In the genomic region with DNA sequence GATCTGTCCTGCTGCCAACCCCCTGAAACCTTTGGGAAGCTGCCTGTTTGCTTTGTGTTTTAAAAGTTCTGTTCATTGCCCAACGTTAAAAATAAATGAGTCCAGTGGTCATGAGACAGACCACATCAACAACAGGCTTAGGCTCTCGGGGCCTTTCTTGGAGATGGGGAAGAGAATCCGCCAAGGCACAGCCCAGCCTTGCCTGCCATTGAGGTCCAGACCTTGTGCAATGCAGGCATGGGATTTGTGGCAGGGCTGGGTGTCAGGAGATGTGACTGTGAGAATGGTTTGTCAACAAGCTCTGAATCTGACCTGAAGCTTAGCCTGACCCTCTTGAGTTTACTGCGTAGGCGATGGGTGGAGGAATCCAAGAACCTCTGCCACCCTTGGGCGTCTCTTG, we compare ENCODE assay signal across 22 cellular contexts.
"Had no signal": no experiment of that assay in that cellular context is flagged by ENCODE, and none has a peak within 500 bp of the region (broad histone marks: within the 10 kb centered on the region; RNA-seq: fewer than 3 reads in every experiment).

No MANE protein-coding gene starts in this region.

- H3K27ac Mint-ChIP-seq: activated naive CD8-positive, alpha-beta T cell treated with anti-CD3 and anti-CD28 coated beads, Interleukin-2, amount 50 U/mL, for 24 hours; activated T-helper 17 cell treated with anti-CD3 and anti-CD28 coated beads, Interleukin-2, amount 50 U/mL, for 72 hours; T-cell had no signal

- H3K9me3 Mint-ChIP-seq: activated naive CD8-positive, alpha-beta T cell treated with anti-CD3 and anti-CD28 coated beads, Interleukin-2, amount 50 U/mL, for 24 hours; activated T-helper 17 cell treated with anti-CD3 and anti-CD28 coated beads, Interleukin-2, amount 50 U/mL, for 72 hours; neural crest cell; T-cell had no signal

- H3K27me3 ChIP-seq: dorsolateral prefrontal cortex, suprapubic skin had no signal

- H3K4me3 Mint-ChIP-seq: activated naive CD8-positive, alpha-beta T cell treated with anti-CD3 and anti-CD28 coated beads, Interleukin-2, amount 50 U/mL, for 24 hours; activated T-helper 17 cell treated with anti-CD3 and anti-CD28 coated beads, Interleukin-2, amount 50 U/mL, for 72 hours had no signal

- ATAC-seq: activated CD4-positive, CD25-positive, alpha-beta regulatory T cell treated with anti-CD3 and anti-CD28 coated beads, Interleukin-2, amount 50 U/mL, for 24 hours; activated naive CD8-positive, alpha-beta T cell treated with anti-CD3 and anti-CD28 coated beads, Interleukin-2, amount 50 U/mL, for 24 hours; activated T-helper 17 cell treated with anti-CD3 and anti-CD28 coated beads, Interleukin-2, amount 50 U/mL, for 72 hours; esophagus mucosa; T-cell had no signal

- H3K36me3 Mint-ChIP-seq: T-cell had no signal

- H3K27ac ChIP-seq: dorsolateral prefrontal cortex, SK-N-MC, suprapubic skin had no signal

- H3K4me1 Mint-ChIP-seq: neural crest cell had no signal

- H3K4me3 ChIP-seq: dorsolateral prefrontal cortex, lung, SK-N-MC, suprapubic skin had no signal

- H3K9me3 ChIP-seq: suprapubic skin had no signal

- DNase-seq: activated CD4-positive, alpha-beta T cell treated with anti-CD3 and anti-CD28 coated beads, Interleukin-2, amount 50 U/mL, for 1 hour; activated CD8-positive, alpha-beta memory T cell treated with anti-CD3 and anti-CD28 coated beads for 24 hours; activated naive CD4-positive, alpha-beta T cell treated with Interleukin-2 at 50 U/mL for 16 hours; activated naive CD8-positive, alpha-beta T cell treated with anti-CD3 and anti-CD28 coated beads, Interleukin-2, amount 50 U/mL, for 24 hours; dorsolateral prefrontal cortex; foreskin melanocyte; islet precursor cell; midbrain; stimulated activated CD4-positive, alpha-beta T cell treated with anti-CD3 and anti-CD28 coated beads, Interleukin-15, amount 100 ng/mL, for 24 hours; stimulated activated CD4-positive, alpha-beta T cell treated with anti-CD3 and anti-CD28 coated beads, Interleukin-4, amount 100 ng/mL, for 24 hours; stimulated activated naive CD4-positive, alpha-beta T cell treated with Interleukin-2 at 50 U/mL for 16 hours; T-cell; T-helper 9 cell had no signal

- H3K36me3 ChIP-seq: suprapubic skin had no signal

- FAIRE-seq: astrocyte, bronchial epithelial cell had no signal
